In the genomic region with DNA sequence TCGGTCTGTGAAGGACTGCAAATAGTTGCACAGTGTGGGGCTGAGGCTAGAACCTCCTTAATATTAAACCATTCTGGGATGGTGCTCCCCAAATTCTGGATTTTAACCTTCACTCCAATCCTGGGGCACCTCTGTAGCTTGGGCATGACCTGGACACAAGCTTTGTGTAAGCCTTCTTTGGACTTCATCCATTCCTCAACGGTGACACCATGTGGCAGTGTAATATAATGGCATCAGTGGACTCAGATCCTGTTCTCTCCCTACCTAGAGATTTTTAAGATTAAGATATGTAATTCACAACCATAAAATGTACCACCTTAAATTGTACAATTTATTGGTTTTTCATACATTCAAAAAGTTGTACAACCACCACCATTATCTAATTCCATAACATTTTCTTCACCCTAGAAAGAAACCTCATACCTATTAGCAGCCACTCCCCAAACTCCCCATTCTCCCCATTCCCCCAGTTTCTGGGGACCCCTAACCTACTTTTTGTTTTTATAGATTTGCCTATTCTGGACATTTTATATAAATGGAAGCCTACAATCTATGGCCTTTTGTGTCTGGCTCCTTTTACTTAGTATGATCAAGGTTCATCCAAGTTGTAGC, we compare ENCODE assay signal across 8 cellular contexts. TPM values are rescaled to one million over a fixed set of nuclear protein-coding genes. Genes with fewer than 3 reads are reported as not detected.
DNase-seq lines count a peak whose midpoint lies in the region; ATAC-seq and TF ChIP-seq lines count a peak whose summit lies in the region.

No MANE protein-coding gene starts in this region.

- H3K27me3 ChIP-seq in kidney epithelial cell (ENCODE audit: control insufficient read depth, insufficient read depth, low read length) (no peaks in the 10 kb centered on the region), uterus (no peaks in the 10 kb centered on the region)

- H3K4me3 ChIP-seq in AG09309 (ENCODE audit: control insufficient read depth, low read depth, low read length) = no peak overlapping the region
- no peak overlapping the region for H3K4me3 ChIP-seq in kidney epithelial cell (ENCODE audit: low read depth, low read length)
- H3K4me3 ChIP-seq in uterus = no peak overlapping the region

- intact Hi-C loops in uterus (cut with DNase I; ENCODE audit: low total_unique reads) = no loop called here

- ATAC-seq in esophagus mucosa = no peak

- H3K27ac ChIP-seq in uterus = no peak overlapping the region

- no peaks in the 10 kb centered on the region for H3K9me3 ChIP-seq in uterus

- peak; percentile 54 for TF ChIP-seq CTCF in AG09309 (IDR thresholded peaks at IDR 0.05; ENCODE audit: control insufficient read depth, insufficient read depth, low read depth, low read length, missing control alignments)
- TF ChIP-seq CTCF in GM12874 (IDR thresholded peaks at IDR 0.05; ENCODE audit: insufficient read depth, low read depth, low read length) = peak; percentile 47
- TF ChIP-seq CTCF in kidney epithelial cell (IDR thresholded peaks at IDR 0.05; ENCODE audit: insufficient read depth, low read length, poor library complexity, severe bottlenecking) = peak; percentile 59
- peak; percentile 17 to 37 (median 21) for TF ChIP-seq CTCF in uterus (IDR thresholded peaks at IDR 0.05)

- DNase-seq in AG09309 (ENCODE audit: low read depth) (peak; percentile 27), NCI-H226 (peak; percentile 25), amniotic stem cell (lab: John Stamatoyannopoulos, UW) (peak; percentile 31), kidney epithelial cell (ENCODE audit: low read depth) (no peak), uterus (no peak)
- no peak for DNase-seq in stimulated activated CD4-positive, alpha-beta T cell treated with anti-CD3 and anti-CD28 coated beads, Interleukin-1b, Interleukin-23, amount 100 ng/mL, for 48 hours

- H3K4me1 ChIP-seq in uterus = peaks cover 0 to 3% of the 10 kb centered on the region in 2 donors

- TF ChIP-seq POLR2A in uterus (IDR thresholded peaks at IDR 0.05) = no peak

- H3K36me3 ChIP-seq in kidney epithelial cell (ENCODE audit: control insufficient read depth, insufficient read depth, low read length) (no peaks in the 10 kb centered on the region), uterus (no peaks in the 10 kb centered on the region)

RNA-seq across cellular contexts. Expression of a gene that starts 4.8 kb away (rescaled TPM):
- total RNA-seq in kidney epithelial cell (28.5 and 39.2 TPM in 2 replicates), uterus (10 to 100 TPM in 2 of 4 donors, 1 to 10 TPM in 2; 2.9 to 24.6 (median 13.1) TPM), esophagus mucosa (28.1 TPM)

RNA-seq across cellular contexts. Expression of a gene that starts 7.8 kb away (rescaled TPM):
- total RNA-seq in kidney epithelial cell (6.6 and 7.7 TPM in 2 replicates), uterus (10 to 100 TPM in 1 of 4 donors, 1 to 10 TPM in 2, under 1 TPM in 1; 0.90 to 10.2 (median 5.7) TPM), esophagus mucosa (1.5 TPM)

Comparison
In these comparisons a context has a peak if more than half of its experiments do, and no peak if none do; other contexts are left out.
1. DNase-seq: peak in AG09309 (single experiment), NCI-H226 (single experiment) and amniotic stem cell (single experiment); none in kidney epithelial cell (single experiment), uterus (0 of 2) and stimulated activated CD4-positive, alpha-beta T cell treated with anti-CD3 and anti-CD28 coated beads, Interleukin-1b, Interleukin-23, amount 100 ng/mL, for 48 hours (single experiment).
2. Peak in every context shown above with its lines, with median percentiles within 50 percentile points of each other: CTCF ChIP-seq.